ENCODE assay signal across 13 cellular contexts in genomic region chr11:539971-540481, GRCh38. TPM values are rescaled to one million over a fixed set of nuclear protein-coding genes. Genes with fewer than 3 reads are reported as not detected.
"Had no signal": no experiment of that assay in that cellular context is flagged by ENCODE, and none has a peak within 500 bp of the region (broad histone marks: within the 10 kb centered on the region; RNA-seq: fewer than 3 reads in every experiment).

No MANE protein-coding gene starts in this region.

- H3K4me3 ChIP-seq: heart left ventricle, left ventricle myocardium inferior, mucosa of descending colon, thyroid gland had no signal

- H3K9me3 Mint-ChIP-seq: activated T-helper 2 cell treated with anti-CD3 and anti-CD28 coated beads, Interferon-gamma antibody, Interleukin-2, Interleukin-4, amounts not matched to agents 10 μg/mL and 5 μg/mL and 100 μg/mL, durations not matched to agents 14 hours and 24 hours and 36 hours; naive thymus-derived CD4-positive, alpha-beta T cell; stimulated activated naive B cell treated with anti-CD40 and anti-IgM and Interleukin-4, amounts not matched to agents 10 μg/mL and 1 μg/mL and 100 μg/mL, for 72 hours had no signal

- H3K79me2 ChIP-seq: parathyroid adenoma had no signal

- H3K27ac ChIP-seq: heart left ventricle, left ventricle myocardium inferior, parathyroid adenoma, thyroid gland had no signal

- DNase-seq: activated naive CD4-positive, alpha-beta T cell treated with anti-CD3 and anti-CD28 coated beads, Interleukin-2, amount 50 U/mL, for 16 hours; activated T-cell treated with anti-CD3 and anti-CD28 coated beads, Interleukin-2, amount 50 U/mL, for 1 hour; naive thymus-derived CD4-positive, alpha-beta T cell; stimulated activated CD4-positive, alpha-beta T cell treated with anti-CD3 and anti-CD28 coated beads, Interleukin-4, amount 100 ng/mL, for 1 hour; stimulated activated naive B cell treated with anti-CD40 and anti-IgM and Interleukin-4, amounts not matched to agents 10 μg/mL and 1 μg/mL and 100 μg/mL, for 72 hours; T1000; thyroid gland had no signal

- H3K27me3 Mint-ChIP-seq: naive thymus-derived CD4-positive, alpha-beta T cell; stimulated activated naive B cell treated with anti-CD40 and anti-IgM and Interleukin-4, amounts not matched to agents 10 μg/mL and 1 μg/mL and 100 μg/mL, for 72 hours had no signal

- H2AFZ ChIP-seq: parathyroid adenoma had no signal

- FAIRE-seq: frontal cortex had no signal

- H3K27ac Mint-ChIP-seq: activated T-helper 2 cell treated with anti-CD3 and anti-CD28 coated beads, Interferon-gamma antibody, Interleukin-2, Interleukin-4, amounts not matched to agents 10 μg/mL and 5 μg/mL and 100 μg/mL, durations not matched to agents 14 hours and 24 hours and 36 hours; naive thymus-derived CD4-positive, alpha-beta T cell; stimulated activated naive B cell treated with anti-CD40 and anti-IgM and Interleukin-4, amounts not matched to agents 10 μg/mL and 1 μg/mL and 100 μg/mL, for 72 hours had no signal

- H3K4me3 Mint-ChIP-seq: stimulated activated naive B cell treated with anti-CD40 and anti-IgM and Interleukin-4, amounts not matched to agents 10 μg/mL and 1 μg/mL and 100 μg/mL, for 72 hours had no signal

- H3K9me3 ChIP-seq: heart left ventricle, left ventricle myocardium inferior, mucosa of descending colon, thyroid gland had no signal

- H3K36me3 ChIP-seq: heart left ventricle, left ventricle myocardium inferior, thyroid gland had no signal

- H3K27me3 ChIP-seq: thyroid gland had no signal

- H3K4me1 ChIP-seq: parathyroid adenoma had no signal

RNA-seq across cellular contexts. Expression of gene LMNTD2, which starts 20.5 kb away (rescaled TPM):
- total RNA-seq: frontal cortex had no signal
